36 cellular contexts compared by ENCODE assay signal in genomic region chr15:68967948-68968347, GRCh38. TPM values are rescaled to one million over a fixed set of nuclear protein-coding genes. Genes with fewer than 3 reads are reported as not detected.
"Had no signal": no experiment of that assay in that cellular context is flagged by ENCODE, and none has a peak within 500 bp of the region (broad histone marks: within the 10 kb centered on the region; RNA-seq: fewer than 3 reads in every experiment).

No MANE protein-coding gene starts in this region.

- ATAC-seq: activated CD8-positive, alpha-beta T cell treated with anti-CD3 and anti-CD28 coated beads for 36 hours; activated naive CD4-positive, alpha-beta T cell treated with anti-CD3 and anti-CD28 coated beads, Interleukin-2, amount 50 U/mL, for 72 hours; activated T-cell treated with anti-CD3 and anti-CD28 coated beads, Interleukin-2, amount 50 U/mL, for 4 hours; activated T-cell treated with anti-CD3 and anti-CD28 coated beads, Interleukin-2, amount 50 U/mL, for 72 hours; activated T-helper 17 cell treated with anti-CD3 and anti-CD28 coated beads, Interleukin-2, amount 50 U/mL, for 72 hours; body of pancreas had no signal

- H3K36me3 ChIP-seq: adrenal gland, brain microvascular endothelial cell, breast epithelium had no signal

- H3K9me3 ChIP-seq: body of pancreas had no signal

- H3K4me1 ChIP-seq: adrenal gland, body of pancreas, breast epithelium had no signal

- H3K4me3 ChIP-seq: adrenal gland, body of pancreas, breast epithelium had no signal

- DNase-seq: activated B cell treated with CpG ODN at 0.5 μM for 24 hours; activated CD4-positive, alpha-beta memory T cell treated with anti-CD3 and anti-CD28 coated beads for 36 hours; activated CD4-positive, alpha-beta T cell treated with anti-CD3 and anti-CD28 coated beads for 4 hours; activated CD4-positive, alpha-beta T cell treated with anti-CD3 and anti-CD28 coated beads, Interleukin-2, amount 10 ng/mL, durations not matched to agents 24 days and 14 days; activated CD4-positive, alpha-beta T cell treated with anti-CD3 and anti-CD28 coated beads, Interleukin-2, amount 50 U/mL, for 1 hour; activated CD4-positive, alpha-beta T cell treated with anti-CD3 and anti-CD28 coated beads, Interleukin-2, amount 50 U/mL, for 4 hours; activated CD4-positive, CD25-positive, alpha-beta regulatory T cell treated with anti-CD3 and anti-CD28 coated beads, Interleukin-2, amount 50 U/mL, for 72 hours; activated CD8-positive, alpha-beta memory T cell treated with anti-CD3 and anti-CD28 coated beads, Interleukin-2, amount 50 U/mL, for 4 hours; activated CD8-positive, alpha-beta T cell treated with anti-CD3 and anti-CD28 coated beads for 36 hours; activated effector memory CD4-positive, alpha-beta T cell treated with anti-CD3 and anti-CD28 coated beads, Interleukin-2, amount 50 U/mL, for 16 hours; activated gamma-delta T cell treated with Interleukin-2 at 50 U/mL for 16 hours; activated naive CD4-positive, alpha-beta T cell; activated naive CD4-positive, alpha-beta T cell treated with anti-CD3 and anti-CD28 coated beads for 36 hours; activated naive CD4-positive, alpha-beta T cell treated with anti-CD3 and anti-CD28 coated beads, Interleukin-2, amount 50 U/mL, for 16 hours; activated naive CD8-positive, alpha-beta T cell treated with anti-CD3 and anti-CD28 coated beads for 36 hours; activated T-cell treated with anti-CD3 and anti-CD28 coated beads for 4 hours; activated T-cell treated with anti-CD3 and anti-CD28 coated beads, Interleukin-2, amount 50 U/mL, for 1 hour; activated T-cell treated with anti-CD3 and anti-CD28 coated beads, Interleukin-2, amount 50 U/mL, for 4 hours; activated T-cell treated with anti-CD3 and anti-CD28 coated beads, Interleukin-2, amount 50 U/mL, for 72 hours; adrenal gland; amniotic stem cell; aorta; body of pancreas; brain microvascular endothelial cell; central memory CD4-positive, alpha-beta T cell; T-helper 2 cell; T-helper 9 cell had no signal

- H3K27me3 ChIP-seq: adrenal gland, body of pancreas, brain microvascular endothelial cell, breast epithelium had no signal

- H3K27ac ChIP-seq: adrenal gland, body of pancreas, brain microvascular endothelial cell, breast epithelium, VCaP had no signal

- FAIRE-seq: astrocyte, colon, TTC549 had no signal

RNA-seq across cellular contexts. Expression of gene SPESP1, which starts 37.6 kb away (rescaled TPM):
- total RNA-seq: astrocyte had no signal

RNA-seq across cellular contexts. Expression of gene NOX5, which starts 46.5 kb away (rescaled TPM):
- total RNA-seq: activated CD4-positive, alpha-beta T cell treated with anti-CD3 and anti-CD28 coated beads, Interleukin-2, amount 10 ng/mL, durations not matched to agents 24 days and 14 days; activated CD8-positive, alpha-beta memory T cell treated with anti-CD3 and anti-CD28 coated beads for 36 hours; activated CD8-positive, alpha-beta T cell treated with anti-CD3 and anti-CD28 coated beads for 36 hours; activated naive CD4-positive, alpha-beta T cell treated with anti-CD3 and anti-CD28 coated beads for 36 hours; activated naive CD8-positive, alpha-beta T cell treated with anti-CD3 and anti-CD28 coated beads for 36 hours; activated T-cell treated with anti-CD3 and anti-CD28 coated beads, Interleukin-2, amount 50 U/mL, for 4 hours; activated T-cell treated with anti-CD3 and anti-CD28 coated beads, Interleukin-2, amount 50 U/mL, for 72 hours; activated T-helper 17 cell treated with anti-CD3 and anti-CD28 coated beads, Interleukin-2, amount 50 U/mL, for 72 hours; cardiac septum had no signal
